ENCODE assay signal across 8 cellular contexts in the genomic region with DNA sequence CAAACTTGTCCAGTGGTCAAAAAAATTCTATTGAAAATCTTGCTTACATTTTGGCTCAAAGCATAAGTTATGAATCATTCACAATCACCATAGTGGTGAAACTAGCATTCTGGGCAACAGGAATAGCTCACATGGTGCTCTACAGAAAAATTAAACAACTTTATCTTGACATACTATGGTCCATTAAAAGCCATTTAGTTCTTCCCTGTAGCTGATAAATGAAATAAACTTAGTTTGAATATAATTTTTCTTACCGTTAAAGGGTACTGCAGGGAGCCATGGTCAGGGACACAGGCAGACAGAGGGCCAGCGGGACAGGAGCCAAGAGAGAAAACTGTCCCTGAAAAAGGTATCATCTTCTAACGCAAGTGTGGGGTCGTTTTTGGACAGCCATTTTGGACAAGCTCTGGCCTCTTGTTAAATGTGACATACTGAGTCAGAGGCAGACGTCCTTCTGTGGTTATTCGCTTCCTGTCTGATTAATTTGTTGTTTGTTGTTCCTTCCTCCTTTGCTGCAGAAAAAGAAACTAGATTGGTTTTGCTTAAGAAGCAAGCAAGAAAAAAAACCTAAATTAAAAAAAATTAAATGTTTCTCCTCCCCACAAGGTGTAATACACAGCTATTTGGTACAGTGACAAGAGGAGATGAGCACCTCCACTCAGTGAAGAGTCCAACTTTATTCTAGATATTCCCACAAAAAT. TPM values are rescaled to one million over a fixed set of nuclear protein-coding genes. Genes with fewer than 3 reads are reported as not detected.
DNase-seq lines count a peak whose midpoint lies in the region; ATAC-seq and TF ChIP-seq lines count a peak whose summit lies in the region.

A gene with protein sequence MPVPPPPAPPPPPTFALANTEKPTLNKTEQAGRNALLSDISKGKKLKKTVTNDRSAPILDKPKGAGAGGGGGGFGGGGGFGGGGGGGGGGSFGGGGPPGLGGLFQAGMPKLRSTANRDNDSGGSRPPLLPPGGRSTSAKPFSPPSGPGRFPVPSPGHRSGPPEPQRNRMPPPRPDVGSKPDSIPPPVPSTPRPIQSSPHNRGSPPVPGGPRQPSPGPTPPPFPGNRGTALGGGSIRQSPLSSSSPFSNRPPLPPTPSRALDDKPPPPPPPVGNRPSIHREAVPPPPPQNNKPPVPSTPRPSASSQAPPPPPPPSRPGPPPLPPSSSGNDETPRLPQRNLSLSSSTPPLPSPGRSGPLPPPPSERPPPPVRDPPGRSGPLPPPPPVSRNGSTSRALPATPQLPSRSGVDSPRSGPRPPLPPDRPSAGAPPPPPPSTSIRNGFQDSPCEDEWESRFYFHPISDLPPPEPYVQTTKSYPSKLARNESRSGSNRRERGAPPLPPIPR (minus strand): TSS at position 458 of the 701 bp plus-strand sequence. CDS start 12,231 bp downstream, outside the sequence.

- TF ChIP-seq CTCF in Loucy (conservative IDR thresholded peaks at IDR 0.05; ENCODE audit: low read length) (no peak), gastroesophageal sphincter (IDR thresholded peaks at IDR 0.05) (no peak), spleen (IDR thresholded peaks at IDR 0.05 in 8 of 11, conservative IDR thresholded peaks at IDR 0.05 in 3 of 11) (peak in 1 of 11 experiments; percentile 23)

- 7 to 25% methylated on average over 6 of the region's 6 CpGs for WGBS in gastroesophageal sphincter (ENCODE audit: low coverage in 1 of 2), 2 donors
- WGBS in spleen, 5 donors = 6 to 12% (median 8%) methylated on average over 6 of the region's 6 CpGs

- peaks cover 16 to 25% of the 10 kb centered on the region in 2 donors for H3K36me3 Mint-ChIP-seq in activated T-cell treated with anti-CD3 and anti-CD28 coated beads, Interleukin-2, amount 50 U/mL, for 72 hours (ENCODE audit: insufficient read depth in 2 of 2)

- TF ChIP-seq POLR2A in GM10847 (IDR thresholded peaks at IDR 0.05; ENCODE audit: extremely low read depth, insufficient read length) (peak; percentile 29), gastroesophageal sphincter (IDR thresholded peaks at IDR 0.05) (peak in 1 of 2 donors; percentile 12), spleen (IDR thresholded peaks at IDR 0.05) (peak; percentile 75 to 96 (median 86))

- TF ChIP-seq EP300 in gastroesophageal sphincter (IDR thresholded peaks at IDR 0.05) = no peak

- peaks cover 3% of the 10 kb centered on the region for H4K20me1 ChIP-seq in Loucy (ENCODE audit: insufficient read depth, low read length, poor library complexity, severe bottlenecking)

- peaks cover 62% of the 10 kb centered on the region for H3K4me1 ChIP-seq in Loucy (ENCODE audit: insufficient read depth, low read length, poor library complexity, severe bottlenecking)
- peaks cover 0 to 72% (median 3%) of the 10 kb centered on the region in 3 donors for H3K4me1 ChIP-seq in gastroesophageal sphincter
- H3K4me1 ChIP-seq in spleen = peaks cover 28 to 100% (median 74%) of the 10 kb centered on the region in 6 donors

- H3K27ac Mint-ChIP-seq in activated T-cell treated with anti-CD3 and anti-CD28 coated beads, Interleukin-2, amount 50 U/mL, for 72 hours = peak within 1 kb of the TSS; percentile 94

- peak; percentile 34 to 56 for DNase-seq in activated T-cell treated with anti-CD3 and anti-CD28 coated beads, Interleukin-2, amount 50 U/mL, for 72 hours
- DNase-seq in spleen (no peak), NCI-H226 (no peak), NCI-H1694 (lab: John Stamatoyannopoulos, UW) (no peak)

- peak within 1 kb of the TSS; percentile 81 for H3K4me2 ChIP-seq in Loucy (ENCODE audit: low read depth, low read length, poor library complexity, severe bottlenecking)

- ATAC-seq in GM21717 (IDR thresholded peaks at IDR 0.05; ENCODE audit: unreplicated experiment) = peak; percentile 50
- ATAC-seq in activated T-cell treated with anti-CD3 and anti-CD28 coated beads, Interleukin-2, amount 50 U/mL, for 72 hours (replicated peaks in 1 of 2) = peak; percentile 54 to 56
- ATAC-seq in gastroesophageal sphincter = no peak

- H3K4me1 Mint-ChIP-seq in activated T-cell treated with anti-CD3 and anti-CD28 coated beads, Interleukin-2, amount 50 U/mL, for 72 hours (ENCODE audit: low read depth) = peaks cover 82% of the 10 kb centered on the region

- H3K4me3 Mint-ChIP-seq in activated T-cell treated with anti-CD3 and anti-CD28 coated beads, Interleukin-2, amount 50 U/mL, for 72 hours = peak within 1 kb of the TSS; percentile 79 to 85

- no peaks in the 10 kb centered on the region for H3K9me3 ChIP-seq in Loucy (ENCODE audit: insufficient read depth, low read depth, low read length)
- no peaks in the 10 kb centered on the region for H3K9me3 ChIP-seq in gastroesophageal sphincter
- no peaks in the 10 kb centered on the region for H3K9me3 ChIP-seq in spleen

- H3K9ac ChIP-seq in Loucy (ENCODE audit: low read depth, low read length, poor library complexity, severe bottlenecking) = peak within 1 kb of the TSS; percentile 82

- no peaks in the 10 kb centered on the region for H3K27me3 Mint-ChIP-seq in activated T-cell treated with anti-CD3 and anti-CD28 coated beads, Interleukin-2, amount 50 U/mL, for 72 hours (ENCODE audit: low read depth)

- H2AFZ ChIP-seq in Loucy (ENCODE audit: low read length) = 0 out of 2 replicates have a peak within 1 kb of the TSS, but pooled peaks have one; percentile 7

- H3K9me3 Mint-ChIP-seq in activated T-cell treated with anti-CD3 and anti-CD28 coated beads, Interleukin-2, amount 50 U/mL, for 72 hours = peaks cover 3 to 7% of the 10 kb centered on the region in 2 donors

- H3K4me3 ChIP-seq in Loucy (ENCODE audit: low read length, poor library complexity, severe bottlenecking) (peak within 1 kb of the TSS; percentile 76), gastroesophageal sphincter (peak within 1 kb of the TSS; percentile 12 to 19), spleen (peak within 1 kb of the TSS; percentile 27 to 74 (median 36))

- H3K9me2 ChIP-seq in Loucy (replicated peaks; ENCODE audit: low read depth, low read length) = no peaks in the 10 kb centered on the region

- intact Hi-C loops in spleen (cut with DNase I; ENCODE audit: low total_unique reads) = no loop called here

- peaks cover 93% of the 10 kb centered on the region for H3K79me2 ChIP-seq in Loucy (ENCODE audit: insufficient read depth, low read length)

- peaks cover 4% of the 10 kb centered on the region; the same call in 1 of the 2 replicates for H3K36me3 ChIP-seq in Loucy (ENCODE audit: insufficient read depth, low read length)
- H3K36me3 ChIP-seq in gastroesophageal sphincter = peaks cover 0 to 4% of the 10 kb centered on the region in 2 donors
- peaks cover 0 to 16% (median 0%) of the 10 kb centered on the region in 6 donors for H3K36me3 ChIP-seq in spleen

- H3F3A ChIP-seq in Loucy (ENCODE audit: low read depth) = peaks cover 9% of the 10 kb centered on the region

- H3K27me3 ChIP-seq in Loucy (ENCODE audit: insufficient read depth, low read length, poor library complexity, severe bottlenecking) = no peaks in the 10 kb centered on the region
- H3K27me3 ChIP-seq in gastroesophageal sphincter = no peaks in the 10 kb centered on the region
- no peaks in the 10 kb centered on the region for H3K27me3 ChIP-seq in spleen (replicated peaks in 1 of 7)

- H3K27ac ChIP-seq in gastroesophageal sphincter (peak within 1 kb of the TSS; percentile 53 to 72 (median 66)), spleen (peak within 1 kb of the TSS; percentile 81 to 97 (median 94))

RNA-seq across cellular contexts. Expression of the gene that starts here (rescaled TPM):
- total RNA-seq in activated T-cell treated with anti-CD3 and anti-CD28 coated beads, Interleukin-2, amount 50 U/mL, for 72 hours = 100 to 1,000 TPM; 198 to 237 TPM
- total RNA-seq in gastroesophageal sphincter = 10 to 100 TPM; 32.2 to 50.4 (median 44.2) TPM
- total RNA-seq in spleen = 100 to 1,000 TPM; 153 to 265 (median 242) TPM
- 10 to 100 TPM; 74.9 to 86.3 (median 82.8) TPM for polyA plus RNA-seq in spleen

Comparison
In these comparisons a context has a peak if more than half of its experiments do, and no peak if none do; other contexts are left out.
1. H3K4me3 ChIP-seq: peak in every context shown above with its lines; median percentile 76 in Loucy; 36 in spleen; 16 in gastroesophageal sphincter.
2. DNase-seq: peak in activated T-cell treated with anti-CD3 and anti-CD28 coated beads, Interleukin-2, amount 50 U/mL, for 72 hours (2 of 2); none in spleen (single experiment), NCI-H226 (single experiment) and NCI-H1694 (single experiment).